Comparison of ENCODE assay signal across 8 cellular contexts in the genomic region with DNA sequence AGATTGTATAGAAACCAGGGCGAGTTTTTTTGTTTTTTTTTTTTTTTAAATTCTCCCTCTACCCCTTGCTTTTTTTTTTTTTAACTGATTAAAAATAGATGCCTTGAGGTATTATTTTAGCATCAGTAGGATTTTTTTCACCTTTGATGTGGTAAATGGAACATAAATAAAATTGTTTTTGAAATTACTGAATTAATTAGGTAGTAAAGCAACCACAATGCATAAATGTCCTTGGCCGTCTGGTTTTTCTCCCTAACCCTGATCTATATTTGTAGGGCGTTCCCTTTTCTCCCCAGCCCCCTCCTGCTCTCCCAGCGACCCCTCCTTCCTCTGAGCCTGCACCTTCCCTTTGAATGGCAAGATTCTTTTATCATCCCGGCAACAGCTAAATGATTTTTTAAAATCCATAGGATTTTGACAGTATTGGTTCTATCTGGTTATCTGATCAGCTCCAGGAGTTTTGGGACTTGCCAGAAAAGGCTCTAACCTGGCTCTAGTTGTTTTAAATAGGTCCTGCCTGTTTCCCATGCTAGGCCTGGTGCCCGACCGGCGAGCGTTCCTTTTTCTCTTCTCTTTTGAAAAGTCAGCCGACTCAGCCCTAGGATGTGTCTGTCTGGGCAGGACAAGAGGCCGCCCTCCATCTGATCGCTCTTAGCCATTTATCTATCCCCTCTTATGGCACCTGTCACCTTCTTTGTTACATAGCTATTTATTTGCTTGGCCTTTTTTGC.
DNase-seq lines count a peak whose midpoint lies in the region; ATAC-seq and TF ChIP-seq lines count a peak whose summit lies in the region.
"Had no signal": no experiment of that assay in that cellular context is flagged by ENCODE, and none has a peak within 500 bp of the region (broad histone marks: within the 10 kb centered on the region; RNA-seq: fewer than 3 reads in every experiment).

No MANE protein-coding gene starts in this region.

- H3K36me3 Mint-ChIP-seq in glutamatergic neuron (ENCODE audit: unreplicated experiment) (no peaks in the 10 kb centered on the region), Calu3 (ENCODE audit: insufficient read depth, unreplicated experiment) (no peaks in the 10 kb centered on the region)
- no peaks in the 10 kb centered on the region for H3K36me3 Mint-ChIP-seq in stimulated activated memory B cell treated with anti-CD40 and anti-IgM and Interleukin-4, amounts not matched to agents 10 μg/mL and 1 μg/mL and 100 μg/mL, for 72 hours

- H3K27ac ChIP-seq in VCaP, result peak overlapping the region; percentile 100

- H3K4me3 ChIP-seq in LNCaP clone FGC (ENCODE audit: low read depth, low read length), result 0 out of 2 replicates have a peak overlapping the region, but pooled peaks have one; percentile 14

- H3K4me3 Mint-ChIP-seq in glutamatergic neuron (ENCODE audit: unreplicated experiment) (peak overlapping the region; percentile 25), Calu3 (ENCODE audit: low read depth, unreplicated experiment) (no peak overlapping the region)
- no peak overlapping the region for H3K4me3 Mint-ChIP-seq in stimulated activated memory B cell treated with anti-CD40 and anti-IgM and Interleukin-4, amounts not matched to agents 10 μg/mL and 1 μg/mL and 100 μg/mL, for 72 hours

- CTCF ChIA-PET in Calu3 (lab: Charles Lee), result no interaction called here

- TF ChIP-seq CTCF in LNCaP clone FGC (IDR thresholded peaks at IDR 0.05; ENCODE audit: control insufficient read depth, extremely low read depth, insufficient read depth), result no peak
- TF ChIP-seq CTCF in VCaP (conservative IDR thresholded peaks at IDR 0.05), result no peak
- no peak for TF ChIP-seq CTCF in glutamatergic neuron (IDR thresholded peaks at IDR 0.05; ENCODE audit: partially characterized antibody, unreplicated experiment)
- TF ChIP-seq CTCF in Calu3 (IDR thresholded peaks at IDR 0.05; ENCODE audit: unreplicated experiment), result no peak

- peaks cover 38% of the 10 kb centered on the region for H3K4me1 Mint-ChIP-seq in glutamatergic neuron (ENCODE audit: low read depth, unreplicated experiment)
- H3K4me1 Mint-ChIP-seq in stimulated activated memory B cell treated with anti-CD40 and anti-IgM and Interleukin-4, amounts not matched to agents 10 μg/mL and 1 μg/mL and 100 μg/mL, for 72 hours, result peaks cover 39% of the 10 kb centered on the region
- H3K4me1 Mint-ChIP-seq in Calu3 (ENCODE audit: low read depth, unreplicated experiment), result no peaks in the 10 kb centered on the region

- no peak for ATAC-seq in stimulated activated memory B cell treated with anti-CD40 and anti-IgM and Interleukin-4, amounts not matched to agents 10 μg/mL and 1 μg/mL and 100 μg/mL, for 72 hours

- H3K27me3 Mint-ChIP-seq in glutamatergic neuron (ENCODE audit: unreplicated experiment), result peaks cover 5% of the 10 kb centered on the region
- H3K27me3 Mint-ChIP-seq in stimulated activated memory B cell treated with anti-CD40 and anti-IgM and Interleukin-4, amounts not matched to agents 10 μg/mL and 1 μg/mL and 100 μg/mL, for 72 hours, result peaks cover 9% of the 10 kb centered on the region
- peaks cover 95% of the 10 kb centered on the region for H3K27me3 Mint-ChIP-seq in Calu3 (ENCODE audit: unreplicated experiment)

- H3K9me3 Mint-ChIP-seq in glutamatergic neuron (ENCODE audit: unreplicated experiment) (peaks cover 2% of the 10 kb centered on the region), Calu3 (ENCODE audit: low read depth, unreplicated experiment) (no peaks in the 10 kb centered on the region)
- H3K9me3 Mint-ChIP-seq in stimulated activated memory B cell treated with anti-CD40 and anti-IgM and Interleukin-4, amounts not matched to agents 10 μg/mL and 1 μg/mL and 100 μg/mL, for 72 hours, result no peaks in the 10 kb centered on the region

- BruUV-seq in Calu3 (replicated peaks; lab: Mats Ljungman, UMichigan), result no TSS peak

- DNase-seq in LNCaP clone FGC (ENCODE audit: low read depth) (no peak), glutamatergic neuron (no peak), mucosa of gallbladder (ENCODE audit: low spot score) (no peak), Calu3 (no peak), NCI-H446 treated with DMSO at 0.1 percent for 48 hours (lab: John Stamatoyannopoulos, UW) (no peak)
- DNase-seq: stimulated activated CD4-positive, alpha-beta T cell treated with anti-CD3 and anti-CD28 coated beads, Interleukin-2, amount 100 ng/mL, for 48 hours had no signal

- intact Hi-C loops in Calu3 (cut with micrococcal nuclease; ENCODE audit: unreplicated experiment), result no loop called here

- peak overlapping the region; percentile 9 for H3K27ac Mint-ChIP-seq in glutamatergic neuron (ENCODE audit: unreplicated experiment)
- H3K27ac Mint-ChIP-seq in stimulated activated memory B cell treated with anti-CD40 and anti-IgM and Interleukin-4, amounts not matched to agents 10 μg/mL and 1 μg/mL and 100 μg/mL, for 72 hours, result peak overlapping the region; percentile 1
- no peak overlapping the region for H3K27ac Mint-ChIP-seq in Calu3 (ENCODE audit: unreplicated experiment)
